In genomic region chr5:173677125-173677672, GRCh38 we compare ENCODE assay signal across 24 cellular contexts.
DNase-seq lines count a peak whose midpoint lies in the region; ATAC-seq, FAIRE-seq and TF ChIP-seq lines count a peak whose summit lies in the region.
"Had no signal": no experiment of that assay in that cellular context is flagged by ENCODE, and none has a peak within 500 bp of the region (broad histone marks: within the 10 kb centered on the region; RNA-seq: fewer than 3 reads in every experiment).

No MANE protein-coding gene starts in this region.

- TF ChIP-seq CTCF in HepG2 (CRISPR knock-in tag; IDR thresholded peaks at IDR 0.05) (no peak), right lobe of liver (IDR thresholded peaks at IDR 0.05) (no peak), H1 (IDR thresholded peaks at IDR 0.05; ENCODE audit: control extremely low read depth in 1 of 3, insufficient read depth in 1 of 3, low read depth in 1 of 3, low read length in 3 of 3) (no peak), parathyroid adenoma (IDR thresholded peaks at IDR 0.05) (no peak)
- no peak for TF ChIP-seq CTCF in CD8-positive, alpha-beta T cell (IDR thresholded peaks at IDR 0.05)

- CTCF ChIA-PET in HepG2 (lab: Yijun Ruan, JAX; ENCODE audit: low intra/inter-chr PET ratio, low total read pairs): no interaction called here
- CTCF ChIA-PET in H1 (lab: Charles Lee; ENCODE audit: partially characterized antibody): interaction anchor here (0.6 to 1.1 kb wide), 3 partner anchors 16 to 59 kb away, joined by 3 to 4 read pairs (median 3); no protein-coding TSS in a partner anchor
- CTCF ChIA-PET in CD8-positive, alpha-beta T cell (lab: Charles Lee): no interaction called here

- H3K27me3 ChIP-seq in HepG2 (ENCODE audit: control insufficient read depth in 1 of 2, insufficient read depth in 2 of 2, low read length in 2 of 2) (no peaks in the 10 kb centered on the region), right lobe of liver (no peaks in the 10 kb centered on the region), H1 (replicated peaks in 1 of 4; ENCODE audit: control insufficient read depth in 3 of 4, extremely low read depth in 1 of 4, insufficient read depth in 3 of 4, low read length in 3 of 4) (no peaks in the 10 kb centered on the region), parathyroid adenoma (ENCODE audit: control insufficient read depth, insufficient read depth, low read length) (no peaks in the 10 kb centered on the region)
- no peaks in the 10 kb centered on the region for H3K27me3 ChIP-seq in CD8-positive, alpha-beta T cell (ENCODE audit: insufficient read depth, low read length)
- H3K27me3 ChIP-seq: BE2C, BLaER1 had no signal

- H3K23me2 ChIP-seq in H1 (ENCODE audit: low read depth, low read length): no peaks in the 10 kb centered on the region; the same call in 1 of the 2 replicates

- H2BK15ac ChIP-seq in H1 (ENCODE audit: low read length): no peak overlapping the region; the same call in 1 of the 2 replicates

- H3K27ac Mint-ChIP-seq in CD8-positive, alpha-beta T cell: no peak overlapping the region
- H3K27ac Mint-ChIP-seq: CD14-positive monocyte; CD4-positive, alpha-beta memory T cell; CD4-positive, CD25-positive, alpha-beta regulatory T cell had no signal

- H4K8ac ChIP-seq in H1 (ENCODE audit: extremely low read depth, insufficient read depth, low read length): no peak overlapping the region

- ATAC-seq in HepG2: no peak
- no peak for ATAC-seq in right lobe of liver
- no peak for ATAC-seq in CD8-positive, alpha-beta T cell
- no peak for ATAC-seq in Right ventricle myocardium inferior
- no peak for ATAC-seq in GM21528 (IDR thresholded peaks at IDR 0.05; ENCODE audit: low FRiP score, unreplicated experiment)

- no peaks in the 10 kb centered on the region for H3K4me1 Mint-ChIP-seq in CD8-positive, alpha-beta T cell (ENCODE audit: low read depth)
- H3K4me1 Mint-ChIP-seq: CD14-positive monocyte had no signal

- no peak overlapping the region for H3K23ac ChIP-seq in H1 (ENCODE audit: insufficient read length)

- no peak overlapping the region for H2BK5ac ChIP-seq in H1 (ENCODE audit: low read depth, low read length)

- intact Hi-C loops in HepG2 (cut with micrococcal nuclease; ENCODE audit: unreplicated experiment): no loop called here
- intact Hi-C loops in right lobe of liver (cut with DNase I): no loop called here
- intact Hi-C loops in CD8-positive, alpha-beta T cell (cut with DNase I, micrococcal nuclease): no loop called here
- intact Hi-C loops in Right ventricle myocardium inferior (cut with DNase I): no loop called here

- H3K79me2 ChIP-seq in HepG2 (ENCODE audit: insufficient read depth, low read length) (no peaks in the 10 kb centered on the region), H1 (ENCODE audit: control insufficient read depth in 1 of 2, insufficient read depth in 2 of 2, low read length in 2 of 2) (no peaks in the 10 kb centered on the region), parathyroid adenoma (no peaks in the 10 kb centered on the region)

- peaks cover 5% of the 10 kb centered on the region for H3K27me3 Mint-ChIP-seq in CD8-positive, alpha-beta T cell (ENCODE audit: low read depth)

- H3K79me1 ChIP-seq in H1 (ENCODE audit: low read depth, low read length): no peaks in the 10 kb centered on the region

- TF ChIP-seq RAD21 in HepG2 (CRISPR knock-in tag; IDR thresholded peaks at IDR 0.05) (no peak), H1 (IDR thresholded peaks at IDR 0.05 in 1 of 2, conservative IDR thresholded peaks at IDR 0.05 in 1 of 2; ENCODE audit: low read depth in 2 of 2, low read length in 2 of 2) (no peak)

- FAIRE-seq in HepG2 (lab: Jason Lieb, UNC) (no peak), H1 (lab: Jason Lieb, UNC) (peak; percentile 58)
- FAIRE-seq: A204.1, D721Med, G401.6, GM12891, GM19239 had no signal

- no peak overlapping the region for H4K5ac ChIP-seq in H1 (ENCODE audit: insufficient read length, low read depth, low read length)

- H3K56ac ChIP-seq in H1 (replicated peaks; ENCODE audit: insufficient read length, low read depth, low read length): no peak overlapping the region

- no peak overlapping the region for H3K27ac ChIP-seq in HepG2 (ENCODE audit: extremely low read length, insufficient read depth, low read length)
- H3K27ac ChIP-seq in right lobe of liver: no peak overlapping the region
- H3K27ac ChIP-seq in H1 (ENCODE audit: low read depth, low read length): no peak overlapping the region
- H3K27ac ChIP-seq in parathyroid adenoma: peak overlapping the region; percentile 99
- H3K27ac ChIP-seq in CD8-positive, alpha-beta T cell (ENCODE audit: low read depth, low read length): no peak overlapping the region
- H3K27ac ChIP-seq: BLaER1 had no signal

- H2BK20ac ChIP-seq in H1 (ENCODE audit: low read length): peak overlapping the region; percentile 76; the same call in 1 of the 2 replicates

- H3K4ac ChIP-seq in H1 (replicated peaks; ENCODE audit: insufficient read length, low read depth, low read length): no peak overlapping the region

- H2BK12ac ChIP-seq in H1 (ENCODE audit: low read depth, low read length): no peak overlapping the region

- in situ Hi-C loops in HepG2 (cut with HindIII; ENCODE audit: extremely low pct_ligation_motif_present, low pct_unique_long_range_greater_than_20kb): no loop called here

- no peak overlapping the region for H3K9ac ChIP-seq in HepG2 (ENCODE audit: insufficient read depth, low read depth, low read length)
- H3K9ac ChIP-seq in H1 (replicated peaks in 1 of 4; ENCODE audit: extremely low read depth in 1 of 4, low read depth in 3 of 4, low read length in 3 of 4): no peak overlapping the region
- no peak overlapping the region for H3K9ac ChIP-seq in parathyroid adenoma
- H3K9ac ChIP-seq: BLaER1 had no signal

- no peak overlapping the region for H3K18ac ChIP-seq in H1 (ENCODE audit: extremely low read depth, low read length)

- TF ChIP-seq POLR2A in HepG2 (IDR thresholded peaks at IDR 0.05; ENCODE audit: insufficient read depth in 1 of 2, low read depth in 2 of 2, low read length in 2 of 2): no peak
- TF ChIP-seq POLR2A in right lobe of liver (IDR thresholded peaks at IDR 0.05): no peak
- no peak for TF ChIP-seq POLR2A in H1 (IDR thresholded peaks at IDR 0.05; ENCODE audit: control extremely low read depth in 1 of 2, low read depth in 2 of 2, low read length in 2 of 2)

- H3K4me1 ChIP-seq in HepG2 (ENCODE audit: insufficient read depth, low read length): peaks cover 23% of the 10 kb centered on the region
- peaks cover 0 to 14% (median 0%) of the 10 kb centered on the region in 4 donors for H3K4me1 ChIP-seq in right lobe of liver
- peaks cover 0 to 4% (median 0%) of the 10 kb centered on the region in 4 experiments; a peak in 1 of 7 replicates for H3K4me1 ChIP-seq in H1 (replicated peaks in 1 of 4; ENCODE audit: control insufficient read depth in 3 of 4, insufficient read depth in 4 of 4, low read length in 3 of 4)
- peaks cover 65% of the 10 kb centered on the region for H3K4me1 ChIP-seq in parathyroid adenoma
- no peaks in the 10 kb centered on the region for H3K4me1 ChIP-seq in CD8-positive, alpha-beta T cell (ENCODE audit: insufficient read depth, low read length)

- WGBS in HepG2 (ENCODE audit: low lambda C conversion rate): 25% methylated on average over 2 of the region's 2 CpGs
- 68% methylated on average over 2 of the region's 2 CpGs for WGBS in right lobe of liver (ENCODE audit: insufficient coverage, low coverage, low lambda C conversion rate, missing lambda C conversion rate)
- 86% methylated on average over 2 of the region's 2 CpGs; no CpG with 5 or more reads in 1 of the 2 experiments for WGBS in H1 (ENCODE audit: extremely low coverage in 1 of 2, insufficient coverage in 1 of 2, insufficient read length in 1 of 2, insufficient replicate concordance in 2 of 2, low coverage in 1 of 2, low lambda C conversion rate in 2 of 2, missing lambda C conversion rate in 1 of 2), 2 experiments

- H2BK120ac ChIP-seq in H1 (replicated peaks; ENCODE audit: low read depth, low read length): no peak overlapping the region

- no TSS peak for BruUV-seq in HepG2 (replicated peaks; lab: Mats Ljungman, UMichigan)

- peaks cover 2% of the 10 kb centered on the region for H3K9me3 Mint-ChIP-seq in CD8-positive, alpha-beta T cell

- H4K20me1 ChIP-seq in HepG2 (ENCODE audit: insufficient read depth, low read length) (no peaks in the 10 kb centered on the region), H1 (replicated peaks in 1 of 2; ENCODE audit: control insufficient read depth in 1 of 2, insufficient read depth in 2 of 2, low read length in 2 of 2) (no peaks in the 10 kb centered on the region)
- H4K20me1 ChIP-seq: BLaER1 had no signal

- H3K9me3 ChIP-seq in HepG2 (ENCODE audit: low read length) (0 out of 2 replicates have a peak, but pooled peaks cover 4% of the 10 kb centered on the region), right lobe of liver (no peaks in the 10 kb centered on the region), H1 (ENCODE audit: insufficient read depth in 2 of 2, low read depth in 1 of 2, low read length in 1 of 2) (peaks cover 14 to 25% of the 10 kb centered on the region in 2 experiments), parathyroid adenoma (ENCODE audit: control insufficient read depth, low read length) (no peaks in the 10 kb centered on the region)
- no peaks in the 10 kb centered on the region for H3K9me3 ChIP-seq in CD8-positive, alpha-beta T cell (ENCODE audit: low read length)
- H3K9me3 ChIP-seq: BE2C, Caco-2 had no signal

- DNase-seq in HepG2 (ENCODE audit: low spot score) (no peak), right lobe of liver (no peak), H1 (ENCODE audit: low read depth in 1 of 2, low spot score in 2 of 2) (no peak), Right ventricle myocardium inferior (ENCODE audit: missing footprints) (no peak)
- DNase-seq in CD8-positive, alpha-beta T cell: no peak
- DNase-seq: 8988T; ACHN; BE2C; C1 segment of cervical spinal cord; Caco-2; Calu3; CD4-positive, alpha-beta memory T cell; CD4-positive, CD25-positive, alpha-beta regulatory T cell; DMS79 treated with DMSO at 0.1 percent for 48 hours; GF-D8 had no signal

- no peak overlapping the region for H3K14ac ChIP-seq in H1 (ENCODE audit: insufficient read length)

- no peak overlapping the region for H2AK5ac ChIP-seq in H1 (ENCODE audit: low read depth, low read length)

- H3K4me2 ChIP-seq in HepG2 (ENCODE audit: low read depth, low read length) (no peak overlapping the region), H1 (ENCODE audit: insufficient read depth in 1 of 2, low read depth in 2 of 2, low read length in 2 of 2) (no peak overlapping the region), parathyroid adenoma (ENCODE audit: low read length) (no peak overlapping the region)
- H3K4me2 ChIP-seq: BLaER1 had no signal

- TF ChIP-seq EP300 in HepG2 (IDR thresholded peaks at IDR 0.05; ENCODE audit: low read depth in 2 of 2, low read length in 2 of 2): no peak
- no peak for TF ChIP-seq EP300 in HepG2 (CRISPR knock-in tag; IDR thresholded peaks at IDR 0.05; ENCODE audit: borderline replicate concordance)
- TF ChIP-seq EP300 in H1 (IDR thresholded peaks at IDR 0.05; ENCODE audit: borderline replicate concordance in 1 of 2, low read depth in 2 of 2, low read length in 2 of 2): no peak

- H2AFZ ChIP-seq in HepG2 (ENCODE audit: low read length) (no peak overlapping the region), H1 (ENCODE audit: low read length) (no peak overlapping the region), parathyroid adenoma (no peak overlapping the region)

- H3K36me3 Mint-ChIP-seq in CD8-positive, alpha-beta T cell: no peaks in the 10 kb centered on the region

- H3K4me3 Mint-ChIP-seq in CD8-positive, alpha-beta T cell: no peak overlapping the region
- H3K4me3 Mint-ChIP-seq: CD14-positive monocyte; CD4-positive, alpha-beta memory T cell; CD4-positive, CD25-positive, alpha-beta regulatory T cell had no signal

- H3K4me3 ChIP-seq in HepG2 (replicated peaks in 1 of 3; ENCODE audit: insufficient read depth in 1 of 3, low read depth in 2 of 3, low read length in 3 of 3) (no peak overlapping the region), right lobe of liver (no peak overlapping the region), H1 (ENCODE audit: extremely low read depth in 1 of 4, insufficient read depth in 2 of 4, low read depth in 3 of 4, low read length in 4 of 4) (no peak overlapping the region), parathyroid adenoma (ENCODE audit: low read depth, low read length) (no peak overlapping the region)
- H3K4me3 ChIP-seq in CD8-positive, alpha-beta T cell (ENCODE audit: low read depth, low read length): no peak overlapping the region
- H3K4me3 ChIP-seq: BLaER1 had no signal

- H4K91ac ChIP-seq in H1 (replicated peaks; ENCODE audit: insufficient read length, low read length): no peak overlapping the region

- H3K36me3 ChIP-seq in HepG2 (replicated peaks in 1 of 2; ENCODE audit: control insufficient read depth in 1 of 2, insufficient read depth in 2 of 2, low read length in 2 of 2) (no peaks in the 10 kb centered on the region), right lobe of liver (no peaks in the 10 kb centered on the region), H1 (ENCODE audit: control insufficient read depth in 2 of 4, insufficient read depth in 4 of 4, low read length in 3 of 4) (peaks cover 0 to 4% (median 0%) of the 10 kb centered on the region in 4 experiments; a peak in 1 of 8 replicates), parathyroid adenoma (ENCODE audit: control insufficient read depth, insufficient read depth, low read length) (no peaks in the 10 kb centered on the region)
- H3K36me3 ChIP-seq in CD8-positive, alpha-beta T cell (ENCODE audit: insufficient read depth, low read length): no peaks in the 10 kb centered on the region
- H3K36me3 ChIP-seq: BE2C, BLaER1 had no signal

- POLR2A ChIA-PET in HepG2 (lab: Yijun Ruan, JAX) (no interaction called here), H1 (lab: Charles Lee; ENCODE audit: partially characterized antibody) (no interaction called here)
- POLR2A ChIA-PET in CD8-positive, alpha-beta T cell (lab: Charles Lee): no interaction called here
